Comparison of ENCODE assay signal across 8 cellular contexts in genomic region chr12:32273712-32274111, GRCh38.
A peak's percentile ranks its signal among the peaks of the same experiment; 100 is the strongest.
DNase-seq lines count a peak whose midpoint lies in the region; ATAC-seq, FAIRE-seq and TF ChIP-seq lines count a peak whose summit lies in the region.

No MANE protein-coding gene starts in this region.

- no peaks in the 10 kb centered on the region for H3K36me3 Mint-ChIP-seq in activated CD4-positive, alpha-beta memory T cell treated with anti-CD3 and anti-CD28 coated beads, Interleukin-2, amount 10 ng/mL, durations not matched to agents 7 days and 5 days (ENCODE audit: low read depth)
- peaks cover 0 to 12% (median 7%) of the 10 kb centered on the region in 5 donors for H3K36me3 Mint-ChIP-seq in naive thymus-derived CD4-positive, alpha-beta T cell

- no peaks in the 10 kb centered on the region for H3K27me3 Mint-ChIP-seq in activated CD4-positive, alpha-beta memory T cell treated with anti-CD3 and anti-CD28 coated beads, Interleukin-2, amount 10 ng/mL, durations not matched to agents 7 days and 5 days
- H3K27me3 Mint-ChIP-seq in naive thymus-derived CD4-positive, alpha-beta T cell: no peaks in the 10 kb centered on the region

- H3K4me1 ChIP-seq in BE2C (peaks cover 27% of the 10 kb centered on the region), kidney (ENCODE audit: control insufficient read depth in 1 of 2, insufficient read depth in 1 of 2, low read depth in 1 of 2, low read length in 2 of 2) (peaks cover 7 to 19% of the 10 kb centered on the region in 2 donors)
- peaks cover 0 to 15% of the 10 kb centered on the region in 2 donors for H3K4me1 ChIP-seq in naive thymus-derived CD4-positive, alpha-beta T cell (ENCODE audit: control insufficient read depth in 2 of 2, insufficient read depth in 2 of 2, low read length in 2 of 2)

- TF ChIP-seq POLR2A in GM19193 (IDR thresholded peaks at IDR 0.05; ENCODE audit: extremely low read depth, insufficient read depth, insufficient read length): peak; percentile 83

- peak; percentile 87 for ATAC-seq in HG03139 (IDR thresholded peaks at IDR 0.05; ENCODE audit: unreplicated experiment)
- peak; percentile 94 for ATAC-seq in naive thymus-derived CD4-positive, alpha-beta T cell

- intact Hi-C loops in naive thymus-derived CD4-positive, alpha-beta T cell (cut with micrococcal nuclease): loop anchor here in 1 of 2 donors (1.0 to 2.0 kb wide), 3 partner anchors 165 to 947 kb away; partner anchors contain the start of genes ETFBKMT and SINHCAF
- intact Hi-C loops in kidney (cut with DNase I): no loop called here

- no peak for TF ChIP-seq CTCF in BE2C (IDR thresholded peaks at IDR 0.05; ENCODE audit: low read depth, low read length)
- TF ChIP-seq CTCF in kidney (IDR thresholded peaks at IDR 0.05; ENCODE audit: borderline replicate concordance, extremely low read depth, insufficient read depth): no peak

- no peaks in the 10 kb centered on the region for H3K27me3 ChIP-seq in BE2C
- H3K27me3 ChIP-seq in naive thymus-derived CD4-positive, alpha-beta T cell (ENCODE audit: control insufficient read depth in 2 of 2, insufficient read depth in 2 of 2, low read length in 2 of 2): no peaks in the 10 kb centered on the region

- DNase-seq in BE2C (peak; percentile 39), kidney (no peak), NOMO-1 (lab: John Stamatoyannopoulos, UW; ENCODE audit: unreplicated experiment in 2 of 2) (no peak), occipital lobe (lab: John Stamatoyannopoulos, UW) (no peak)
- no peak for DNase-seq in activated CD4-positive, alpha-beta memory T cell treated with anti-CD3 and anti-CD28 coated beads, Interleukin-2, amount 10 ng/mL, durations not matched to agents 7 days and 5 days
- DNase-seq in naive thymus-derived CD4-positive, alpha-beta T cell: peak in 8 of 9 donors; percentile 16 to 69 (median 56)

- peak overlapping the region; percentile 65 for H3K27ac ChIP-seq in naive thymus-derived CD4-positive, alpha-beta T cell (ENCODE audit: low read depth, low read length)
- peak overlapping the region in 1 of 2 donors; percentile 65 for H3K27ac ChIP-seq in kidney (ENCODE audit: low read depth in 2 of 2, low read length in 2 of 2)

- peak overlapping the region; percentile 26 for H3K27ac Mint-ChIP-seq in activated CD4-positive, alpha-beta memory T cell treated with anti-CD3 and anti-CD28 coated beads, Interleukin-2, amount 10 ng/mL, durations not matched to agents 7 days and 5 days
- peak overlapping the region; percentile 74 to 99 (median 97) for H3K27ac Mint-ChIP-seq in naive thymus-derived CD4-positive, alpha-beta T cell

- no peak for FAIRE-seq in kidney (lab: Jason Lieb, UNC)

- CTCF ChIA-PET in activated CD4-positive, alpha-beta memory T cell treated with anti-CD3 and anti-CD28 coated beads, Interleukin-2, amount 10 ng/mL, durations not matched to agents 7 days and 5 days (lab: Charles Lee): no interaction called here
- CTCF ChIA-PET in naive thymus-derived CD4-positive, alpha-beta T cell (lab: Charles Lee): interaction anchor here (1.3 kb wide), 1 partner anchor 215 kb away, joined by 4 read pairs; no protein-coding TSS in a partner anchor

- no peaks in the 10 kb centered on the region for H3K9me3 Mint-ChIP-seq in activated CD4-positive, alpha-beta memory T cell treated with anti-CD3 and anti-CD28 coated beads, Interleukin-2, amount 10 ng/mL, durations not matched to agents 7 days and 5 days
- H3K9me3 Mint-ChIP-seq in naive thymus-derived CD4-positive, alpha-beta T cell: peaks cover 0 to 4% (median 0%) of the 10 kb centered on the region in 11 donors

- H3K9me3 ChIP-seq in BE2C: no peaks in the 10 kb centered on the region
- no peaks in the 10 kb centered on the region for H3K9me3 ChIP-seq in naive thymus-derived CD4-positive, alpha-beta T cell (ENCODE audit: control insufficient read depth in 2 of 3, low read length in 3 of 3)
- H3K9me3 ChIP-seq in kidney (ENCODE audit: control insufficient read depth in 1 of 2, low read length in 2 of 2): no peaks in the 10 kb centered on the region

- no peak overlapping the region for H3K4me3 Mint-ChIP-seq in activated CD4-positive, alpha-beta memory T cell treated with anti-CD3 and anti-CD28 coated beads, Interleukin-2, amount 10 ng/mL, durations not matched to agents 7 days and 5 days
- H3K4me3 Mint-ChIP-seq in naive thymus-derived CD4-positive, alpha-beta T cell: peak overlapping the region; percentile 66 to 82 (median 74)

- POLR2A ChIA-PET in activated CD4-positive, alpha-beta memory T cell treated with anti-CD3 and anti-CD28 coated beads, Interleukin-2, amount 10 ng/mL, durations not matched to agents 7 days and 5 days (lab: Charles Lee): no interaction called here
- POLR2A ChIA-PET in naive thymus-derived CD4-positive, alpha-beta T cell (lab: Charles Lee): interaction anchor here (0.9 to 1.4 kb wide), 6 partner anchors 20 to 620 kb away, joined by 3 to 6 read pairs (median 4); partner anchors contain the start of gene RESF1

- H3K36me3 ChIP-seq in BE2C (no peaks in the 10 kb centered on the region), kidney (ENCODE audit: control insufficient read depth in 1 of 2, insufficient read depth in 2 of 2, low read length in 2 of 2) (no peaks in the 10 kb centered on the region)
- H3K36me3 ChIP-seq in naive thymus-derived CD4-positive, alpha-beta T cell (ENCODE audit: control insufficient read depth in 2 of 3, insufficient read depth in 3 of 3, low read length in 3 of 3): no peaks in the 10 kb centered on the region

- H3K9ac ChIP-seq in kidney (ENCODE audit: low read length in 2 of 2): no peak overlapping the region

- peaks cover 13% of the 10 kb centered on the region for H3K4me1 Mint-ChIP-seq in activated CD4-positive, alpha-beta memory T cell treated with anti-CD3 and anti-CD28 coated beads, Interleukin-2, amount 10 ng/mL, durations not matched to agents 7 days and 5 days
- H3K4me1 Mint-ChIP-seq in naive thymus-derived CD4-positive, alpha-beta T cell: peaks cover 13 to 32% (median 29%) of the 10 kb centered on the region in 7 donors

- H3K4me3 ChIP-seq in BE2C (ENCODE audit: low read depth, low read length) (no peak overlapping the region), kidney (ENCODE audit: low read length in 2 of 2) (no peak overlapping the region)
- peak overlapping the region; percentile 3 for H3K4me3 ChIP-seq in naive thymus-derived CD4-positive, alpha-beta T cell (ENCODE audit: low read length)

Comparison
In these comparisons a context has a peak if more than half of its experiments do, and no peak if none do; other contexts are left out.
1. DNase-seq: peak in BE2C (single experiment) and naive thymus-derived CD4-positive, alpha-beta T cell (8 of 9); none in activated CD4-positive, alpha-beta memory T cell treated with anti-CD3 and anti-CD28 coated beads, Interleukin-2, amount 10 ng/mL, durations not matched to agents 7 days and 5 days (single experiment), kidney (single experiment), NOMO-1 (0 of 2) and occipital lobe (single experiment).